Comparison of ENCODE assay signal across 11 cellular contexts in the genomic region with DNA sequence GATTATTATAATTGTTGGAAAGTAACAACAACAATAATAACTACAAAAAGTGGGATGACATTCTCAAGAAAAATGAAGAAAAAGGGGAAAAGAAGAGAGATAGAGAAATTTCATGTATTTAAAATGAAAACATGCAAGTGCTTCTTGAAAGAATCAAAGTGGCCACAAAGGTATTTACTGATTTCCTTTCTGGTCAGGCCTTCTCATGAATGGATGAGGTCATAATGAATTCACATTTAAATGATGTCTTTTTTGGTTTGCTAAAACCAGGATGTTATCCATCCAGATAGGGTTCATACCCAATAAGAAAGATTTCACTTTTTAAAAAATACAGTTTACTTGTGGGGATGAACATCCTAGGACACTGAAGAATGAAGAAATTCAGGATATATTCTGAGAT.
"Had no signal": no experiment of that assay in that cellular context is flagged by ENCODE, and none has a peak within 500 bp of the region (broad histone marks: within the 10 kb centered on the region; RNA-seq: fewer than 3 reads in every experiment).

No MANE protein-coding gene starts in this region.

- H3K27me3 Mint-ChIP-seq: naive thymus-derived CD8-positive, alpha-beta T cell had no signal

- H3K4me1 Mint-ChIP-seq: naive thymus-derived CD8-positive, alpha-beta T cell; stimulated activated effector memory CD8-positive, alpha-beta T cell treated with anti-CD3 and anti-CD28 coated beads, Interleukin-12 subunit alpha, Interleukin-12 subunit beta, amount 100 ng/mL, for 72 hours had no signal

- H3K9me3 ChIP-seq: adrenal gland, neutrophil had no signal

- H3K4me1 ChIP-seq: adrenal gland had no signal

- H3K9me3 Mint-ChIP-seq: activated naive CD4-positive, alpha-beta T cell treated with anti-CD3 and anti-CD28 coated beads for 36 hours; endodermal cell; naive thymus-derived CD8-positive, alpha-beta T cell; stimulated activated effector memory CD8-positive, alpha-beta T cell treated with anti-CD3 and anti-CD28 coated beads, Interleukin-12 subunit alpha, Interleukin-12 subunit beta, amount 100 ng/mL, for 72 hours had no signal

- H3K27ac ChIP-seq: adrenal gland, neutrophil had no signal

- H3K36me3 Mint-ChIP-seq: naive thymus-derived CD8-positive, alpha-beta T cell; stimulated activated effector memory CD8-positive, alpha-beta T cell treated with anti-CD3 and anti-CD28 coated beads, Interleukin-12 subunit alpha, Interleukin-12 subunit beta, amount 100 ng/mL, for 72 hours had no signal

- H3K4me3 Mint-ChIP-seq: activated naive CD4-positive, alpha-beta T cell treated with anti-CD3 and anti-CD28 coated beads for 36 hours; activated T-helper 1 cell treated with anti-CD3 and anti-CD28 coated beads, Interleukin-12 subunit alpha, Interleukin-12 subunit beta, Interleukin-2, Interleukin-4 antibody, amounts not matched to agents 30 ng/mL and 10 ng/mL and 1 ng/mL, durations not matched to agents 14 hours and 24 hours and 36 hours; endodermal cell; naive thymus-derived CD8-positive, alpha-beta T cell; stimulated activated effector memory CD8-positive, alpha-beta T cell treated with anti-CD3 and anti-CD28 coated beads, Interleukin-12 subunit alpha, Interleukin-12 subunit beta, amount 100 ng/mL, for 72 hours had no signal

- H3K27me3 ChIP-seq: adrenal gland, neutrophil had no signal

- H3K27ac Mint-ChIP-seq: activated naive CD4-positive, alpha-beta T cell treated with anti-CD3 and anti-CD28 coated beads for 36 hours; activated T-helper 1 cell treated with anti-CD3 and anti-CD28 coated beads, Interleukin-12 subunit alpha, Interleukin-12 subunit beta, Interleukin-2, Interleukin-4 antibody, amounts not matched to agents 30 ng/mL and 10 ng/mL and 1 ng/mL, durations not matched to agents 14 hours and 24 hours and 36 hours; endodermal cell; naive thymus-derived CD8-positive, alpha-beta T cell; stimulated activated effector memory CD8-positive, alpha-beta T cell treated with anti-CD3 and anti-CD28 coated beads, Interleukin-12 subunit alpha, Interleukin-12 subunit beta, amount 100 ng/mL, for 72 hours had no signal

- ATAC-seq: activated CD4-positive, CD25-positive, alpha-beta regulatory T cell treated with anti-CD3 and anti-CD28 coated beads, Interleukin-2, amount 50 U/mL, for 24 hours; naive thymus-derived CD8-positive, alpha-beta T cell; stimulated activated effector memory CD8-positive, alpha-beta T cell treated with anti-CD3 and anti-CD28 coated beads, Interleukin-12 subunit alpha, Interleukin-12 subunit beta, amount 100 ng/mL, for 72 hours had no signal

- H3K4me3 ChIP-seq: adrenal gland had no signal

- H3K36me3 ChIP-seq: adrenal gland, neutrophil had no signal

- DNase-seq: activated naive CD4-positive, alpha-beta T cell treated with anti-CD3 and anti-CD28 coated beads for 36 hours; adrenal gland; cerebellar nuclear complex; endodermal cell; hypothalamus; mesenchymal stem cell; naive thymus-derived CD8-positive, alpha-beta T cell had no signal
